26 cellular contexts compared by ENCODE assay signal in genomic region chr6:7932625-7933024, GRCh38.
"Had no signal": no experiment of that assay in that cellular context is flagged by ENCODE, and none has a peak within 500 bp of the region (broad histone marks: within the 10 kb centered on the region; RNA-seq: fewer than 3 reads in every experiment).

No MANE protein-coding gene starts in this region.

- H2AFZ ChIP-seq: neural progenitor cell, parathyroid adenoma had no signal

- H3K4me1 Mint-ChIP-seq: immature natural killer cell; neural progenitor cell; stimulated activated effector memory CD8-positive, alpha-beta T cell treated with anti-CD3 and anti-CD28 coated beads, Interleukin-12 subunit alpha, Interleukin-12 subunit beta, amount 100 ng/mL, for 72 hours had no signal

- H3K9ac ChIP-seq: neural progenitor cell, parathyroid adenoma had no signal

- H3K79me2 ChIP-seq: parathyroid adenoma had no signal

- H3K9me3 ChIP-seq: lower lobe of right lung, thoracic aorta, tibial nerve, upper lobe of left lung had no signal

- H3K27me3 ChIP-seq: neural progenitor cell, tibial nerve, upper lobe of left lung had no signal

- H3K4me3 Mint-ChIP-seq: immature natural killer cell; natural killer cell treated with Interleukin-12 subunit alpha and Interleukin-12 subunit beta and Interleukin-15 and Interleukin-18, amount 100 ng/mL, for 72 hours; neural progenitor cell; stimulated activated effector memory CD8-positive, alpha-beta T cell treated with anti-CD3 and anti-CD28 coated beads, Interleukin-12 subunit alpha, Interleukin-12 subunit beta, amount 100 ng/mL, for 72 hours; stimulated activated naive CD8-positive, alpha-beta T cell treated with anti-CD3 and anti-CD28 coated beads, Interleukin-15, Interleukin-2, amounts not matched to agents 100 ng/mL and 50 ng/mL, for 24 hours had no signal

- H3K27ac ChIP-seq: coronary artery, lower lobe of right lung, neural progenitor cell, parathyroid adenoma, thoracic aorta, tibial nerve, upper lobe of left lung had no signal

- DNase-seq: dermis blood vessel endothelial cell; effector memory CD4-positive, alpha-beta T cell; erythroblast; hypothalamus; immature natural killer cell; islet precursor cell; kidney glomerular epithelial cell; left colon; left ventricle myocardium superior; lower lobe of right lung; stimulated activated CD4-positive, alpha-beta T cell treated with anti-CD3 and anti-CD28 coated beads, Interleukin-12 subunit alpha, Interleukin-12 subunit beta, amount 100 ng/mL, for 4 hours; stimulated activated CD4-positive, alpha-beta T cell treated with anti-CD3 and anti-CD28 coated beads, Interleukin-2, amount 100 ng/mL, for 24 hours; stimulated activated CD4-positive, alpha-beta T cell treated with anti-CD3 and anti-CD28 coated beads, Interleukin-4, amount 100 ng/mL, for 24 hours; upper lobe of left lung had no signal

- ATAC-seq: left colon; left ventricle myocardium superior; lower lobe of right lung; natural killer cell treated with Interleukin-12 subunit alpha and Interleukin-12 subunit beta and Interleukin-15 and Interleukin-18, amount 100 ng/mL, for 72 hours; sciatic nerve had no signal

- H3K4me1 ChIP-seq: lower lobe of right lung, neural progenitor cell, parathyroid adenoma, tibial nerve, upper lobe of left lung had no signal

- FAIRE-seq: urothelium cell line had no signal

- H3K36me3 Mint-ChIP-seq: immature natural killer cell; neural progenitor cell; stimulated activated effector memory CD8-positive, alpha-beta T cell treated with anti-CD3 and anti-CD28 coated beads, Interleukin-12 subunit alpha, Interleukin-12 subunit beta, amount 100 ng/mL, for 72 hours had no signal

- H3K4me3 ChIP-seq: coronary artery, lower lobe of right lung, neural progenitor cell, smooth muscle cell, thoracic aorta, tibial nerve, upper lobe of left lung had no signal

- H3K27ac Mint-ChIP-seq: immature natural killer cell; natural killer cell treated with Interleukin-12 subunit alpha and Interleukin-12 subunit beta and Interleukin-15 and Interleukin-18, amount 100 ng/mL, for 72 hours; neural progenitor cell; progenitor cell of endocrine pancreas; stimulated activated effector memory CD8-positive, alpha-beta T cell treated with anti-CD3 and anti-CD28 coated beads, Interleukin-12 subunit alpha, Interleukin-12 subunit beta, amount 100 ng/mL, for 72 hours; stimulated activated naive CD8-positive, alpha-beta T cell treated with anti-CD3 and anti-CD28 coated beads, Interleukin-15, Interleukin-2, amounts not matched to agents 100 ng/mL and 50 ng/mL, for 24 hours had no signal

- H3K36me3 ChIP-seq: lower lobe of right lung, neural progenitor cell, thoracic aorta, tibial nerve, upper lobe of left lung had no signal

- H3K4me2 ChIP-seq: neural progenitor cell, smooth muscle cell had no signal

- H3K9me3 Mint-ChIP-seq: natural killer cell treated with Interleukin-12 subunit alpha and Interleukin-12 subunit beta and Interleukin-15 and Interleukin-18, amount 100 ng/mL, for 72 hours; stimulated activated effector memory CD8-positive, alpha-beta T cell treated with anti-CD3 and anti-CD28 coated beads, Interleukin-12 subunit alpha, Interleukin-12 subunit beta, amount 100 ng/mL, for 72 hours; stimulated activated naive CD8-positive, alpha-beta T cell treated with anti-CD3 and anti-CD28 coated beads, Interleukin-15, Interleukin-2, amounts not matched to agents 100 ng/mL and 50 ng/mL, for 24 hours had no signal
